1 cellular context compared by ENCODE assay signal in genomic region chr3:171286580-171287249, GRCh38.
TF ChIP-seq lines count a peak whose summit lies in the region.

No MANE protein-coding gene starts in this region.

TF ChIP-seq in GM12878, 131 proteins besides CTCF, POLR2A, EP300 and RAD21 (continued from another document):
- peak; percentile 73 for TF ChIP-seq ZNF687 (IDR thresholded peaks at IDR 0.05)
- no peak for TF ChIP-seq GABPA (IDR thresholded peaks at IDR 0.05; ENCODE audit: low read depth)
- TF ChIP-seq NFIC (IDR thresholded peaks at IDR 0.05; ENCODE audit: low read depth, low read length) = peak; percentile 84; the same call in 1 of the 2 replicates
- TF ChIP-seq CEBPZ (IDR thresholded peaks at IDR 0.05; ENCODE audit: low read depth, low read length) = no peak
- no peak for TF ChIP-seq TCF7 (IDR thresholded peaks at IDR 0.05; ENCODE audit: borderline replicate concordance)
- TF ChIP-seq USF1 (IDR thresholded peaks at IDR 0.05; ENCODE audit: borderline replicate concordance, extremely low read length, insufficient read depth, low read depth, low read length) = no peak
- no peak for TF ChIP-seq MAX (IDR thresholded peaks at IDR 0.05; ENCODE audit: low read depth, low read length)
- no peak for TF ChIP-seq YY1 (IDR thresholded peaks at IDR 0.05; ENCODE audit: low read depth, low read length)
- TF ChIP-seq ZBTB33 (IDR thresholded peaks at IDR 0.05) = no peak
- no peak for TF ChIP-seq ZNF207 (IDR thresholded peaks at IDR 0.05; ENCODE audit: borderline replicate concordance)
- no peak for TF ChIP-seq KLF5 (IDR thresholded peaks at IDR 0.05; ENCODE audit: partially characterized antibody)
- TF ChIP-seq JUNB (IDR thresholded peaks at IDR 0.05) = peak; percentile 67
- TF ChIP-seq RBBP5 (conservative IDR thresholded peaks at IDR 0.05) = no peak
- no peak for TF ChIP-seq ELK1 (IDR thresholded peaks at IDR 0.05; ENCODE audit: low read depth, low read length)
